ENCODE assay signal across 8 cellular contexts in the genomic region with DNA sequence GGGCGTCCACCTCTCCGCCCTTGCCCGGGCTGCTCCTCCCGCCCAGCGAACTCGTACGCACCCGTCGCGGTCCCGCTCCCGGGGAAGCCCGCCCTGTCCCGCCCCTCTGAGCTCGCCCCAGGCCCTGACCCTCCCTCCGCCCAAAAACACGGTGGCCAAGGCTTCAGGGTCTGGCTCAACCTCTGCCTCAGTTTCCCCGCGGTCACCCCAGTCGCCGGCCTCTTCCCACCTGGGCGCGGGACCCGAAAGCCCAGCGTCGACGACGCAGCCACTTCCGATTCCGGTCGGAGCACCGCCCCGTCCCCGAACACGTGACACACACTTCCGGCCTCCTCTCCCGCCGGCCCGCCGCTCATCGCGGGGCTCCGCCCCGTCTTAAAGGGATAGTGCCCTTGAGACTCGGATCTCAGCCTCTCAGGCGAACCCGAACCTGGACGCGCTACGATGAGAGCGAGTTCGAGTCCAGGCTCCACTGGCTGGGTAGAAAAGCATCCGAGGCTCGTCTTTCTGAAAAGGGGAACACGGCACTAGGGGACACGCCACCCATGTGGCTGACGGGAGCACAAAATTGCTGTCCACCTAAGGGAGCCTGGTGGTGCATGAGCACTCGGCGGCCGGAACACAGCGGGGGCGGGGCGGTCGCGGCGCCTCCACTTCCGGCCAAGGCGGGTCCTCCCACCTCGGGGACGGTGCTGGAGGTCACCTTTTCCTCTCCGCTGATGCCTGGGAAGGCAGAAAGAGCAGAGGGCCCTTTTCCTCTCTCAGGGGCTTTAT. TPM values are rescaled to one million over a fixed set of nuclear protein-coding genes. Genes with fewer than 3 reads are reported as not detected.
DNase-seq lines count a peak whose midpoint lies in the region; ATAC-seq and TF ChIP-seq lines count a peak whose summit lies in the region.

A gene (minus strand): TSS at position 282 of the 774 bp plus-strand sequence. CDS start 312 bp downstream, outside the sequence.

- H3K9me3 ChIP-seq in hepatocyte (ENCODE audit: low read depth) = no peaks in the 10 kb centered on the region

- H3K79me2 ChIP-seq in hepatocyte = peaks cover 28% of the 10 kb centered on the region

- H3K4me2 ChIP-seq in hepatocyte = peak within 1 kb of the TSS; percentile 99

- H3K4me1 ChIP-seq in hepatocyte (ENCODE audit: insufficient read depth) = peaks cover 11% of the 10 kb centered on the region

- DNase-seq in NCI-H2081 treated with DMSO at 0.1 percent for 48 hours (lab: John Stamatoyannopoulos, UW) (peak; percentile 74), T1000 (lab: John Stamatoyannopoulos, UW) (peak; percentile 93), astrocyte of the cerebellum (ENCODE audit: low read depth) (peak; percentile 79), hepatocyte (ENCODE audit: low spot score) (peak; percentile 98), retina (peak; percentile 97), cortex of kidney (lab: John Stamatoyannopoulos, UW) (no peak)

- H3K27me3 ChIP-seq in hepatocyte = no peaks in the 10 kb centered on the region

- H4K20me1 ChIP-seq in hepatocyte (ENCODE audit: insufficient read depth, poor library complexity, severe bottlenecking) = peaks cover 19% of the 10 kb centered on the region

- TF ChIP-seq CTCF in astrocyte of the cerebellum (IDR thresholded peaks at IDR 0.05; ENCODE audit: low read depth, low read length, missing control alignments) (no peak), hepatocyte (IDR thresholded peaks at IDR 0.05; ENCODE audit: poor library complexity) (no peak)

- H3K9me2 ChIP-seq in hepatocyte (replicated peaks; ENCODE audit: insufficient read depth) = no peaks in the 10 kb centered on the region

- in situ Hi-C loops in astrocyte of the cerebellum (cut with HindIII; ENCODE audit: low sequenced_read_pairs) = no loop called here

- peak within 1 kb of the TSS; percentile 62 for H3K27ac ChIP-seq in hepatocyte

- no peaks in the 10 kb centered on the region for H3K36me3 ChIP-seq in hepatocyte (replicated peaks; ENCODE audit: insufficient read depth, low read depth)

- WGBS in hepatocyte (ENCODE audit: low lambda C conversion rate, missing lambda C conversion rate) = under 1% methylated on average over 51 of the region's 71 CpGs

- peak within 1 kb of the TSS; percentile 91 for H2AFZ ChIP-seq in hepatocyte

- ATAC-seq in GM18502 (IDR thresholded peaks at IDR 0.05; ENCODE audit: poor library complexity, unreplicated experiment) = peak; percentile 84
- ATAC-seq in HG02973 (IDR thresholded peaks at IDR 0.05; ENCODE audit: unreplicated experiment) = peak; percentile 70

- H3K4me3 ChIP-seq in astrocyte of the cerebellum (ENCODE audit: low read depth, low read length) (peak within 1 kb of the TSS; percentile 82), hepatocyte (peak within 1 kb of the TSS; percentile 96)

RNA-seq across cellular contexts. Expression of the gene that starts here (rescaled TPM):
- total RNA-seq in hepatocyte = 36.3 and 36.4 TPM in 2 replicates
- polyA plus RNA-seq in hepatocyte = 43.6 and 65.0 TPM in 2 replicates
